Comparison of ENCODE assay signal across 8 cellular contexts in the genomic region with DNA sequence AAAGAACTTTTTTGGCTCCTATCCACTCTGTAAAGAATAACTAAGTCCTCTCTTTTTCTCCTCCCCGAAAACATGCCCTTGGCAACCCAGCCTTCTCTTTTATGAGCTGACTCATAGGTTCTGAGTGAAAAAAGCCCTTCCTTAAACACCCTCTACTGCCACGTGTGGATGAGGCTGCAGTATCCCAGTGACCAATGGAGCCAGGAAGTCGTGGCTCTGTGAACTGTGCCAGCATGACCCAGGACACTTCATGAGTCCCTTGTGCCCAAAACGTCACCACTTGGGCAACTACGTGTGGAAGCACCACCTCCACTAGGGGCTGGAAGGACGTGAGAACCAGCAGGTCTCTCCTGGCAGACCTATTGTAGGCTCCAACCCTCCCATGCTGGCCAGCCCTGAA.
DNase-seq lines count a peak whose midpoint lies in the region; ATAC-seq, FAIRE-seq and TF ChIP-seq lines count a peak whose summit lies in the region.
"Had no signal": no experiment of that assay in that cellular context is flagged by ENCODE, and none has a peak within 500 bp of the region (broad histone marks: within the 10 kb centered on the region; RNA-seq: fewer than 3 reads in every experiment).

No MANE protein-coding gene starts in this region.

- ATAC-seq in right lobe of liver = peak; percentile 25 to 70 (median 34)
- ATAC-seq in upper lobe of right lung = peak; percentile 84
- ATAC-seq in HG02642 (IDR thresholded peaks at IDR 0.05; ENCODE audit: poor library complexity, unreplicated experiment) = no peak

- FAIRE-seq in HTR-8/SVneo (lab: Jason Lieb, UNC) = no peak

- H3K27me3 ChIP-seq in right lobe of liver = no peaks in the 10 kb centered on the region
- H3K27me3 ChIP-seq in upper lobe of right lung = no peaks in the 10 kb centered on the region

- no peak overlapping the region for H3K4me3 ChIP-seq in choroid plexus epithelial cell (ENCODE audit: low read depth, low read length)
- no peak overlapping the region for H3K4me3 ChIP-seq in right lobe of liver
- no peak overlapping the region for H3K4me3 ChIP-seq in upper lobe of right lung

- 14% methylated on average over 5 of the region's 6 CpGs for WGBS in right lobe of liver (ENCODE audit: insufficient coverage, low coverage, low lambda C conversion rate, missing lambda C conversion rate)

- peak; percentile 77 for DNase-seq in HTR-8/SVneo (ENCODE audit: insufficient read length, low spot score)
- peak; percentile 85 for DNase-seq in choroid plexus epithelial cell (ENCODE audit: low read depth)
- DNase-seq in right lobe of liver = peak in 1 of 3 donors; percentile 42
- DNase-seq in upper lobe of right lung = peak; percentile 67
- DNase-seq in SK-N-DZ (ENCODE audit: low spot score) = no peak
- DNase-seq in activated naive CD4-positive, alpha-beta T cell treated with Interleukin-2 at 50 U/mL for 16 hours = no peak
- DNase-seq: naive B cell had no signal

- H3K27ac ChIP-seq in right lobe of liver = no peak overlapping the region
- no peak overlapping the region for H3K27ac ChIP-seq in upper lobe of right lung

- H3K9me3 ChIP-seq in right lobe of liver (no peaks in the 10 kb centered on the region), upper lobe of right lung (no peaks in the 10 kb centered on the region)

- TF ChIP-seq CTCF in choroid plexus epithelial cell (conservative IDR thresholded peaks at IDR 0.05; ENCODE audit: low read depth, low read length) = peak; percentile 22
- TF ChIP-seq CTCF in right lobe of liver (IDR thresholded peaks at IDR 0.05) = no peak
- no peak for TF ChIP-seq CTCF in upper lobe of right lung (IDR thresholded peaks at IDR 0.05)

- H3K4me1 ChIP-seq in right lobe of liver (peaks cover 0 to 7% (median 0%) of the 10 kb centered on the region in 4 donors), upper lobe of right lung (no peaks in the 10 kb centered on the region)

- no peak for TF ChIP-seq POLR2A in right lobe of liver (IDR thresholded peaks at IDR 0.05)

- intact Hi-C loops in right lobe of liver (cut with DNase I) = loop anchor here in 1 of 2 donors (5.0 kb wide), 1 partner anchor 59 kb away; no protein-coding TSS in a partner anchor
- intact Hi-C loops in upper lobe of right lung (cut with DNase I) = no loop called here

- H3K36me3 ChIP-seq in right lobe of liver (no peaks in the 10 kb centered on the region), upper lobe of right lung (no peaks in the 10 kb centered on the region)

Comparison
In these comparisons a context has a peak if more than half of its experiments do, and no peak if none do; other contexts are left out.
1. DNase-seq: peak in HTR-8/SVneo (single experiment), choroid plexus epithelial cell (single experiment) and upper lobe of right lung (single experiment); none in SK-N-DZ (single experiment) and activated naive CD4-positive, alpha-beta T cell treated with Interleukin-2 at 50 U/mL for 16 hours (single experiment).